Comparison of ENCODE assay signal across 13 cellular contexts in genomic region chr1:235023197-235024044, GRCh38.
DNase-seq lines count a peak whose midpoint lies in the region; ATAC-seq, FAIRE-seq and TF ChIP-seq lines count a peak whose summit lies in the region.
"Had no signal": no experiment of that assay in that cellular context is flagged by ENCODE, and none has a peak within 500 bp of the region (broad histone marks: within the 10 kb centered on the region; RNA-seq: fewer than 3 reads in every experiment).

No MANE protein-coding gene starts in this region.

- intact Hi-C loops in pancreas (cut with DNase I), result no loop called here

- WGBS in pancreas, 2 donors, result 90 to 93% methylated on average over 14 of the region's 14 CpGs

- no peaks in the 10 kb centered on the region for H3K36me3 ChIP-seq in pancreas

- DNase-seq in GM10266 (ENCODE audit: extremely low spot score) (peak; percentile 44), mesenteric fat pad (ENCODE audit: low spot score) (peak; percentile 26), OCI-M1 (lab: John Stamatoyannopoulos, UW) (no peak), HEK293T (ENCODE audit: extremely low spot score) (no peak), pancreas (no peak)
- DNase-seq: activated CD4-positive, alpha-beta T cell treated with anti-CD3 and anti-CD28 coated beads for 4 hours; naive thymus-derived CD4-positive, alpha-beta T cell; NCI-H2171 had no signal

- H3K27me3 ChIP-seq in pancreas, result no peaks in the 10 kb centered on the region

- no peak for FAIRE-seq in pancreas (lab: Jason Lieb, UNC)
- FAIRE-seq: H54 had no signal

- TF ChIP-seq CTCF in GM10266 (IDR thresholded peaks at IDR 0.05; ENCODE audit: control insufficient read depth, insufficient read depth, low read depth, missing control alignments), result no peak
- TF ChIP-seq CTCF in pancreas (IDR thresholded peaks at IDR 0.05), result no peak

- no peak overlapping the region for H3K27ac ChIP-seq in pancreas
- H3K27ac ChIP-seq: C4-2B had no signal

- H3K4me1 ChIP-seq in pancreas, result no peaks in the 10 kb centered on the region

- CTCF ChIA-PET in HEK293T (lab: Yijun Ruan, JAX), result interaction anchor here (0.6 kb wide), 1 partner anchor 25 kb away, joined by 5 read pairs; no protein-coding TSS in a partner anchor

- H3K4me3 ChIP-seq in pancreas, result no peak overlapping the region

- peak; percentile 29 for ATAC-seq in GM19468 (IDR thresholded peaks at IDR 0.05; ENCODE audit: extremely low read depth, unreplicated experiment)
- peak; percentile 78 for ATAC-seq in HG03432 (IDR thresholded peaks at IDR 0.05; ENCODE audit: unreplicated experiment)
- no peak for ATAC-seq in HG03135 (IDR thresholded peaks at IDR 0.05; ENCODE audit: unreplicated experiment)
- ATAC-seq in pancreas, result no peak
- ATAC-seq: naive thymus-derived CD4-positive, alpha-beta T cell had no signal

- H3K9me3 ChIP-seq in pancreas, result no peaks in the 10 kb centered on the region

- POLR2A ChIA-PET in HEK293T (lab: Yijun Ruan, JAX), result no interaction called here

TF ChIP-seq in HEK293T, 16 proteins besides CTCF, POLR2A, EP300 and RAD21:
- no peak for TF ChIP-seq TARDBP (IDR thresholded peaks at IDR 0.05)
- TF ChIP-seq LEF1 (IDR thresholded peaks at IDR 0.05; ENCODE audit: borderline replicate concordance), result no peak
- no peak for TF ChIP-seq ELF4 (IDR thresholded peaks at IDR 0.05)
- no peak for TF ChIP-seq SP1 (IDR thresholded peaks at IDR 0.05)
- no peak for TF ChIP-seq NFRKB (IDR thresholded peaks at IDR 0.05)
- no peak for TF ChIP-seq BHLHE40 (IDR thresholded peaks at IDR 0.05; ENCODE audit: borderline replicate concordance)
- no peak for TF ChIP-seq CTBP1 (IDR thresholded peaks at IDR 0.05; ENCODE audit: borderline replicate concordance)
- no peak for TF ChIP-seq HDGF (IDR thresholded peaks at IDR 0.05; ENCODE audit: borderline replicate concordance)
- TF ChIP-seq SUZ12 (IDR thresholded peaks at IDR 0.05), result no peak
- TF ChIP-seq FOXA1 (IDR thresholded peaks at IDR 0.05), result no peak
- TF ChIP-seq ARNT (IDR thresholded peaks at IDR 0.05), result no peak

Comparison
In these comparisons a context has a peak if more than half of its experiments do, and no peak if none do; other contexts are left out.
1. DNase-seq: peak in GM10266 (single experiment) and mesenteric fat pad (single experiment); none in OCI-M1 (single experiment), HEK293T (single experiment) and pancreas (0 of 6).
2. ATAC-seq: peak in GM19468 (single experiment) and HG03432 (single experiment); none in HG03135 (single experiment) and pancreas (0 of 4).